ENCODE assay signal across 8 cellular contexts in genomic region chr9:4740373-4740622, GRCh38. TPM values are rescaled to one million over a fixed set of nuclear protein-coding genes. Genes with fewer than 3 reads are reported as not detected.
DNase-seq lines count a peak whose midpoint lies in the region; ATAC-seq and TF ChIP-seq lines count a peak whose summit lies in the region.

No MANE protein-coding gene starts in this region.

- TF ChIP-seq CTCF in PC-9 (conservative IDR thresholded peaks at IDR 0.05) (no peak), esophagus muscularis mucosa (IDR thresholded peaks at IDR 0.05) (no peak)

- DNase-seq in GM23248 (no peak), PC-9 (no peak), esophagus muscularis mucosa (ENCODE audit: extremely low spot score) (no peak), trophoblast cell (no peak), DMS 273 treated with DMSO at 0.1 percent for 48 hours (lab: John Stamatoyannopoulos, UW) (no peak), D341Med (ENCODE audit: low spot score) (no peak)

- no peak for TF ChIP-seq POLR2A in esophagus muscularis mucosa (IDR thresholded peaks at IDR 0.05; ENCODE audit: low read depth)

- H3K9me3 ChIP-seq in GM23248 (ENCODE audit: low read depth) (no peaks in the 10 kb centered on the region), PC-9 (ENCODE audit: insufficient read depth, low read depth) (no peaks in the 10 kb centered on the region), esophagus muscularis mucosa (no peaks in the 10 kb centered on the region), trophoblast cell (ENCODE audit: insufficient read depth, low read depth, low read length) (no peaks in the 10 kb centered on the region)

- H4K91ac ChIP-seq in trophoblast cell (ENCODE audit: low read depth, low read length) = peak overlapping the region; percentile 76

- H3K9me2 ChIP-seq in GM23248 (ENCODE audit: insufficient read depth) (no peaks in the 10 kb centered on the region), PC-9 (ENCODE audit: insufficient read depth) (no peaks in the 10 kb centered on the region)

- H3K27me3 ChIP-seq in GM23248 (replicated peaks; ENCODE audit: insufficient read depth) (no peaks in the 10 kb centered on the region), PC-9 (ENCODE audit: insufficient read depth, low read depth) (no peaks in the 10 kb centered on the region), esophagus muscularis mucosa (no peaks in the 10 kb centered on the region), trophoblast cell (ENCODE audit: insufficient read depth, low read length) (no peaks in the 10 kb centered on the region)

- H3K4me1 ChIP-seq in GM23248 (ENCODE audit: insufficient read depth) (peaks cover 24% of the 10 kb centered on the region), PC-9 (replicated peaks; ENCODE audit: insufficient read depth) (peaks cover 16% of the 10 kb centered on the region), esophagus muscularis mucosa (peaks cover 11 to 43% (median 38%) of the 10 kb centered on the region in 4 donors), trophoblast cell (ENCODE audit: control insufficient read depth in 1 of 2, insufficient read depth in 2 of 2, low read length in 2 of 2) (peaks cover 5 to 10% of the 10 kb centered on the region in 2 experiments)

- no peak overlapping the region for H3K23ac ChIP-seq in trophoblast cell (ENCODE audit: low read length)

- H3K4me3 ChIP-seq in GM23248 (peak overlapping the region; percentile 84), PC-9 (peak overlapping the region; percentile 73), esophagus muscularis mucosa (peak overlapping the region; percentile 85 to 97 (median 90)), trophoblast cell (ENCODE audit: low read depth, low read length) (peak overlapping the region; percentile 93)

- WGBS in GM23248 (ENCODE audit: low coverage in 1 of 2, low lambda C conversion rate in 2 of 2, missing lambda C conversion rate in 2 of 2), 2 experiments = 0% methylated on average over 4 to 5 of the region's 5 CpGs
- WGBS in esophagus muscularis mucosa = 0% methylated on average over 5 of the region's 5 CpGs
- WGBS in trophoblast cell (ENCODE audit: extremely low coverage, insufficient coverage, insufficient read length) = no CpG with 5 or more reads among the region's 5 CpGs

- POLR2A ChIA-PET in PC-9 (lab: Charles Lee; ENCODE audit: unreplicated experiment) = interaction anchor here (0.6 kb wide), 2 partner anchors 497 to 1258 kb away, joined by 4 read pairs; no protein-coding TSS in a partner anchor

- no peak overlapping the region for H2BK12ac ChIP-seq in trophoblast cell (ENCODE audit: low read length)

- ATAC-seq in HG02852 (IDR thresholded peaks at IDR 0.05; ENCODE audit: unreplicated experiment) (no peak), HG03175 (IDR thresholded peaks at IDR 0.05; ENCODE audit: unreplicated experiment) (no peak)

- H3K79me2 ChIP-seq in GM23248 (ENCODE audit: insufficient read depth) = peaks cover 49% of the 10 kb centered on the region
- H3K79me2 ChIP-seq in PC-9 (ENCODE audit: low read depth) = peaks cover 42% of the 10 kb centered on the region
- H3K79me2 ChIP-seq in trophoblast cell (ENCODE audit: control insufficient read depth, insufficient read depth, low read length, poor library complexity) = peaks cover 19% of the 10 kb centered on the region

- H3K79me1 ChIP-seq in trophoblast cell (ENCODE audit: low read length) = peaks cover 11% of the 10 kb centered on the region

- H4K12ac ChIP-seq in trophoblast cell (ENCODE audit: low read depth, low read length) = peak overlapping the region; percentile 55

- no peak overlapping the region for H4K8ac ChIP-seq in trophoblast cell (ENCODE audit: low read depth, low read length)

- H4K20me1 ChIP-seq in GM23248 (ENCODE audit: insufficient read depth) (no peaks in the 10 kb centered on the region), PC-9 (ENCODE audit: insufficient read depth) (no peaks in the 10 kb centered on the region)

- no peak overlapping the region for H3K4ac ChIP-seq in trophoblast cell (ENCODE audit: low read depth, low read length)

- H3F3A ChIP-seq in GM23248 (ENCODE audit: insufficient read depth) (peaks cover 32% of the 10 kb centered on the region), PC-9 (ENCODE audit: insufficient read depth, low read depth) (0 out of 2 replicates have a peak, but pooled peaks cover 6% of the 10 kb centered on the region)

- peak overlapping the region; percentile 72 for H3K14ac ChIP-seq in trophoblast cell (ENCODE audit: low read length)

- H3K18ac ChIP-seq in trophoblast cell (ENCODE audit: low read length) = peak overlapping the region; percentile 93

- H3K36me3 ChIP-seq in GM23248 (ENCODE audit: low read depth) = no peaks in the 10 kb centered on the region
- no peaks in the 10 kb centered on the region for H3K36me3 ChIP-seq in PC-9 (ENCODE audit: low read depth)
- no peaks in the 10 kb centered on the region for H3K36me3 ChIP-seq in esophagus muscularis mucosa
- peaks cover 0 to 1% of the 10 kb centered on the region in 2 experiments for H3K36me3 ChIP-seq in trophoblast cell (ENCODE audit: control insufficient read depth in 1 of 2, insufficient read depth in 2 of 2, low read length in 2 of 2)

- H3K9ac ChIP-seq in GM23248 = peak overlapping the region; percentile 85
- H3K9ac ChIP-seq in trophoblast cell (ENCODE audit: low read length) = peak overlapping the region; percentile 79

- CTCF ChIA-PET in PC-9 (lab: Charles Lee) = interaction anchor here (0.6 kb wide), 1 partner anchor 222 kb away, joined by 14 read pairs; no protein-coding TSS in a partner anchor

- intact Hi-C loops in PC-9 (cut with micrococcal nuclease; ENCODE audit: unreplicated experiment) = loop anchor here (2.0 to 10.0 kb wide), 2 partner anchors 77 to 355 kb away; partner anchors contain the start of gene PLPP6
- intact Hi-C loops in esophagus muscularis mucosa (cut with DNase I) = loop anchor here (2.0 to 5.0 kb wide), 3 partner anchors 52 to 77 kb away; partner anchors contain the start of genes PLPP6 and RCL1

- peak overlapping the region; percentile 50 for H3K27ac ChIP-seq in GM23248
- H3K27ac ChIP-seq in PC-9 = peak overlapping the region; percentile 49
- H3K27ac ChIP-seq in esophagus muscularis mucosa (replicated peaks in 1 of 4) = peak overlapping the region; percentile 83 to 97 (median 93)
- peak overlapping the region; percentile 43 for H3K27ac ChIP-seq in trophoblast cell (ENCODE audit: low read depth, low read length)

- H3K4me2 ChIP-seq in GM23248 (ENCODE audit: unreplicated experiment) (peak overlapping the region; percentile 83), PC-9 (peak overlapping the region; percentile 85), trophoblast cell (ENCODE audit: low read length) (peak overlapping the region; percentile 82)

- no peak overlapping the region for H2BK120ac ChIP-seq in trophoblast cell (ENCODE audit: insufficient read depth, low read length, poor library complexity)

- H2AK5ac ChIP-seq in trophoblast cell (ENCODE audit: low read length) = no peak overlapping the region

- peak overlapping the region; percentile 22 for H2BK5ac ChIP-seq in trophoblast cell (ENCODE audit: low read depth, low read length, poor library complexity)

- peak overlapping the region; percentile 94 for H2AFZ ChIP-seq in GM23248
- peak overlapping the region; percentile 92 for H2AFZ ChIP-seq in PC-9
- peak overlapping the region; percentile 86 for H2AFZ ChIP-seq in trophoblast cell (ENCODE audit: insufficient read depth, low read length, poor library complexity)

- BruUV-seq in PC-9 (replicated peaks; lab: Mats Ljungman, UMichigan) = no TSS peak

- no peak for TF ChIP-seq EP300 in esophagus muscularis mucosa (IDR thresholded peaks at IDR 0.05)

- in situ Hi-C loops in GM23248 (cut with MboI) = no loop called here

RNA-seq across cellular contexts. Expression of gene AK3, which starts 0.7 kb away (rescaled TPM):
- 58.4 and 62.8 TPM in 2 replicates for total RNA-seq in GM23248 (2014; rRNA removed; shearing (Covaris generic))
- 80.4 and 83.2 TPM in 2 replicates for polyA plus RNA-seq in GM23248 (2016; fragmentation: Nextera tagmentation; extraction: Ambion mirVana)
- 34.0 and 36.2 TPM in 2 replicates for total RNA-seq in PC-9 (2021)
- 100 to 1,000 TPM in 3 of 4 donors, 10 to 100 TPM in 1; 90.0 to 129 (median 118) TPM for total RNA-seq in esophagus muscularis mucosa
- polyA plus RNA-seq in trophoblast cell (2013) = 32.9 and 34.0 TPM in 2 replicates

RNA-seq across cellular contexts. Expression of gene RCL1, which starts 52.4 kb away (rescaled TPM):
- total RNA-seq in GM23248 (2014; rRNA removed; shearing (Covaris generic)) = 4.0 and 7.8 TPM in 2 replicates
- polyA plus RNA-seq in GM23248 (2016; fragmentation: Nextera tagmentation; extraction: Ambion mirVana) = 6.9 and 7.7 TPM in 2 replicates
- 8.5 and 9.5 TPM in 2 replicates for total RNA-seq in PC-9 (2021)
- total RNA-seq in esophagus muscularis mucosa = 10 to 100 TPM; 13.4 to 19.1 (median 14.9) TPM
- 25.3 and 26.8 TPM in 2 replicates for polyA plus RNA-seq in trophoblast cell (2013)

Comparison
In these comparisons a context has a peak if more than half of its experiments do, and no peak if none do; other contexts are left out.
1. H3K27ac ChIP-seq: peak in every context shown above with its lines; median percentile 93 in esophagus muscularis mucosa; 50 in GM23248; 49 in PC-9; 43 in trophoblast cell.